Comparison of ENCODE assay signal across 23 cellular contexts in the genomic region with DNA sequence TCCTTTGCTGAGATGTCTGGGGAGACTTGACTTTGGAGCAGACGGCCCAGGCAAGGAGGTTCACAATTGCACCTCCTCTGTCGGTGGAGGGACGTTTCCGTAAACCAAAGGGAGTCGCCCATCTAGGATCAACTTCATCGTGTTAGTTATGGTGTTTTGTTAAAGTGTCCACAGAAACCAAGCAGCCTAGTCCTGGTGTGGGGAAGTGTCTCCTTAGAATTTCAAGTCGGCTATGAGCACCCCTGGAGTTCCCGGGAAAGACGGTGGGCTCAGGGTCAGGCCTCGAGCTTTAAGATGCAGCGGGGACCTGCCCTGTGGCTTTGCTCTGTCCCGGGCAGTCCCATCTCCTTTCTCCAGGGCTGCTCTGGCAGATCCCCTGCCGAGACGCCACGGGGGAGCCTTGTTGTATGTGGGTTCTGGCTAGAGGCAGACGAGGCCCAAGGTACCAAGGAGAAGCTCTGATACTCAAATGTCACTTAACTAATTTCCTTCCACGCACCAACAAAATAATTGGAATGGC.
DNase-seq lines count a peak whose midpoint lies in the region; ATAC-seq and TF ChIP-seq lines count a peak whose summit lies in the region.
"Had no signal": no experiment of that assay in that cellular context is flagged by ENCODE, and none has a peak within 500 bp of the region (broad histone marks: within the 10 kb centered on the region; RNA-seq: fewer than 3 reads in every experiment).

No MANE protein-coding gene starts in this region.

- H3K4me3 ChIP-seq in BLaER1 (no peak overlapping the region), coronary artery (no peak overlapping the region)
- H3K4me3 ChIP-seq: GM12878 had no signal

- H3K9me3 Mint-ChIP-seq in activated CD4-positive, alpha-beta memory T cell treated with anti-CD3 and anti-CD28 coated beads, Interleukin-2, amount 10 ng/mL, durations not matched to agents 7 days and 5 days: no peaks in the 10 kb centered on the region
- H3K9me3 Mint-ChIP-seq in activated CD4-positive, alpha-beta memory T cell treated with anti-CD3 and anti-CD28 coated beads for 36 hours: no peaks in the 10 kb centered on the region
- H3K9me3 Mint-ChIP-seq: CD8-positive, alpha-beta memory T cell had no signal

- H3K4me2 ChIP-seq in BLaER1: peak overlapping the region; percentile 55; the same call in 1 of the 2 replicates

- TF ChIP-seq CTCF in coronary artery (IDR thresholded peaks at IDR 0.05): no peak

- POLR2A ChIA-PET in activated CD4-positive, alpha-beta memory T cell treated with anti-CD3 and anti-CD28 coated beads, Interleukin-2, amount 10 ng/mL, durations not matched to agents 7 days and 5 days (lab: Charles Lee): no interaction called here
- POLR2A ChIA-PET in activated CD4-positive, alpha-beta memory T cell treated with anti-CD3 and anti-CD28 coated beads for 36 hours (lab: Charles Lee): no interaction called here

- H3K4me1 Mint-ChIP-seq in activated CD4-positive, alpha-beta memory T cell treated with anti-CD3 and anti-CD28 coated beads, Interleukin-2, amount 10 ng/mL, durations not matched to agents 7 days and 5 days: no peaks in the 10 kb centered on the region
- peaks cover 10% of the 10 kb centered on the region for H3K4me1 Mint-ChIP-seq in activated CD4-positive, alpha-beta memory T cell treated with anti-CD3 and anti-CD28 coated beads for 36 hours (ENCODE audit: low read depth)

- peaks cover 14% of the 10 kb centered on the region for H3K27me3 Mint-ChIP-seq in activated CD4-positive, alpha-beta memory T cell treated with anti-CD3 and anti-CD28 coated beads, Interleukin-2, amount 10 ng/mL, durations not matched to agents 7 days and 5 days
- H3K27me3 Mint-ChIP-seq in activated CD4-positive, alpha-beta memory T cell treated with anti-CD3 and anti-CD28 coated beads for 36 hours: peaks cover 50% of the 10 kb centered on the region

- ATAC-seq in HG03469 (IDR thresholded peaks at IDR 0.05; ENCODE audit: unreplicated experiment) (no peak), HG03159 (IDR thresholded peaks at IDR 0.05; ENCODE audit: unreplicated experiment) (no peak)
- ATAC-seq: GM12878, HCT116, HepG2 had no signal

- H3K4me3 Mint-ChIP-seq in activated CD4-positive, alpha-beta memory T cell treated with anti-CD3 and anti-CD28 coated beads, Interleukin-2, amount 10 ng/mL, durations not matched to agents 7 days and 5 days: no peak overlapping the region
- no peak overlapping the region for H3K4me3 Mint-ChIP-seq in activated CD4-positive, alpha-beta memory T cell treated with anti-CD3 and anti-CD28 coated beads for 36 hours
- H3K4me3 Mint-ChIP-seq: CD4-positive, CD25-positive, alpha-beta regulatory T cell; CD8-positive, alpha-beta memory T cell; HFFc6 had no signal

- no peak overlapping the region for H3K27ac Mint-ChIP-seq in activated CD4-positive, alpha-beta memory T cell treated with anti-CD3 and anti-CD28 coated beads, Interleukin-2, amount 10 ng/mL, durations not matched to agents 7 days and 5 days
- no peak overlapping the region for H3K27ac Mint-ChIP-seq in activated CD4-positive, alpha-beta memory T cell treated with anti-CD3 and anti-CD28 coated beads for 36 hours
- H3K27ac Mint-ChIP-seq: CD4-positive, CD25-positive, alpha-beta regulatory T cell; CD8-positive, alpha-beta memory T cell; HFFc6 had no signal

- H3K9me3 ChIP-seq in BLaER1: peaks cover 29% of the 10 kb centered on the region; the same call in 1 of the 2 replicates

- H3K4me1 ChIP-seq in BLaER1: peaks cover 84% of the 10 kb centered on the region

- no peaks in the 10 kb centered on the region; the same call in 1 of the 2 replicates for H4K20me1 ChIP-seq in BLaER1

- H3K27me3 ChIP-seq in BLaER1: no peaks in the 10 kb centered on the region

- H3K9ac ChIP-seq in BLaER1: no peak overlapping the region

- intact Hi-C loops in activated CD4-positive, alpha-beta memory T cell treated with anti-CD3 and anti-CD28 coated beads for 36 hours (cut with micrococcal nuclease): no loop called here

- no peaks in the 10 kb centered on the region for H3K36me3 ChIP-seq in BLaER1

- no peaks in the 10 kb centered on the region for H3K36me3 Mint-ChIP-seq in activated CD4-positive, alpha-beta memory T cell treated with anti-CD3 and anti-CD28 coated beads, Interleukin-2, amount 10 ng/mL, durations not matched to agents 7 days and 5 days (ENCODE audit: low read depth)
- no peaks in the 10 kb centered on the region for H3K36me3 Mint-ChIP-seq in activated CD4-positive, alpha-beta memory T cell treated with anti-CD3 and anti-CD28 coated beads for 36 hours
- H3K36me3 Mint-ChIP-seq: CD4-positive, CD25-positive, alpha-beta regulatory T cell; CD8-positive, alpha-beta memory T cell had no signal

- DNase-seq in activated CD4-positive, alpha-beta memory T cell treated with anti-CD3 and anti-CD28 coated beads, Interleukin-2, amount 10 ng/mL, durations not matched to agents 7 days and 5 days: peak; percentile 6
- DNase-seq in activated CD4-positive, alpha-beta memory T cell treated with anti-CD3 and anti-CD28 coated beads for 36 hours: no peak
- DNase-seq in coronary artery (ENCODE audit: low spot score) (peak; percentile 45), islet precursor cell (peak; percentile 48), activated gamma-delta T cell treated with Interleukin-2 at 50 U/mL for 16 hours (no peak)
- DNase-seq: C1 segment of cervical spinal cord; CD4-positive, CD25-positive, alpha-beta regulatory T cell; COR-L47; DMS 273 treated with DMSO at 0.1 percent for 48 hours; DMS53; DND-41; EL; GOT3; H7; HFFc6 had no signal

- H3K27ac ChIP-seq in BLaER1: peak overlapping the region; percentile 60; the same call in 1 of the 2 replicates
- H3K27ac ChIP-seq in coronary artery: no peak overlapping the region
- H3K27ac ChIP-seq: 22Rv1 had no signal

- CTCF ChIA-PET in activated CD4-positive, alpha-beta memory T cell treated with anti-CD3 and anti-CD28 coated beads, Interleukin-2, amount 10 ng/mL, durations not matched to agents 7 days and 5 days (lab: Charles Lee): no interaction called here
- CTCF ChIA-PET in activated CD4-positive, alpha-beta memory T cell treated with anti-CD3 and anti-CD28 coated beads for 36 hours (lab: Charles Lee): no interaction called here

Comparison
In these comparisons a context has a peak if more than half of its experiments do, and no peak if none do; other contexts are left out.
1. DNase-seq: peak in activated CD4-positive, alpha-beta memory T cell treated with anti-CD3 and anti-CD28 coated beads, Interleukin-2, amount 10 ng/mL, durations not matched to agents 7 days and 5 days (single experiment), coronary artery (single experiment) and islet precursor cell (single experiment); none in activated CD4-positive, alpha-beta memory T cell treated with anti-CD3 and anti-CD28 coated beads for 36 hours (single experiment) and activated gamma-delta T cell treated with Interleukin-2 at 50 U/mL for 16 hours (single experiment).